In the genomic region with DNA sequence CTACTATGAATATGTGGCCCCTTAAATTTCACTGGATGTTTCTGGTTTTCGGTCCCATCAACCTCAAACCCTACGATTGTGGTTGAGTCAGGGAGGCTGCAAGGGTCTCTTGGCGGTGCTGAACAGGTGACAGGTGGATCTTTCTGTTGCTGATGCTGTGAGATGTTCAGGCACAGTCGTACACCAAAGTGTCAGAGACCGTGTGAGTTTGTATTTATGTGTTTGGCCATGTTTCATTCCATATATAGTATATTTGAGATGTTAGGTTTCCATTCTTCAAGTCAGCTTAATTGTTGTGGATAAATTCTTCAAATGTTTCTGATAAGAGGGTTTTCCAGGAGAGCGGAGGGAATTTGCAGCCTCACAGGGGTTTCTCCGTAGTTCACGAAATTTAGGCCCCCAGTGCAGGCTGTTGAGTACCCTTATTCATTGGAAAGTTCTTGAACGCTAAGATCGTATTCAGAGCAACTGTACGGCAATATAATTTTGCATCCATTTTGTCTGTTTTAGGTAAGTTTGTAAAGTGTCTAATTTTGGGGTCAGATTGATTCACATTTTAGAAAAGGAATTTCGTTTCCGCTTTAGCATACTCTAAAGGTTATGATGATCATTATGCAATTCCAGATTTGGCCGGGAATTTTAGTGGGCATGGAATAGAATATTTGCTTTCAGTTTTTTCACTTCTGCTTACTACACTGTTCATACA, we compare ENCODE assay signal across 8 cellular contexts. TPM values are rescaled to one million over a fixed set of nuclear protein-coding genes. Genes with fewer than 3 reads are reported as not detected.
A peak's percentile ranks its signal among the peaks of the same experiment; 100 is the strongest.
DNase-seq lines count a peak whose midpoint lies in the region; ATAC-seq, FAIRE-seq and TF ChIP-seq lines count a peak whose summit lies in the region.

No MANE protein-coding gene starts in this region.

- peaks cover 3% of the 10 kb centered on the region for H3K36me3 Mint-ChIP-seq in T-cell

- DNase-seq in stimulated activated CD4-positive, alpha-beta T cell treated with anti-CD3 and anti-CD28 coated beads, Interleukin-4, amount 100 ng/mL, for 24 hours: peak; percentile 24
- DNase-seq in stimulated activated CD4-positive, alpha-beta T cell treated with anti-CD3 and anti-CD28 coated beads, Interleukin-2, amount 100 ng/mL, for 48 hours: no peak
- DNase-seq in T-cell (peak in 31 of 34 experiments; percentile 9 to 57 (median 27)), H54 (ENCODE audit: insufficient read length, low spot score) (no peak), DMS153 treated with DMSO at 0.1 percent for 48 hours (lab: John Stamatoyannopoulos, UW; ENCODE audit: unreplicated experiment) (no peak)

- TF ChIP-seq POLR2A in H54 (IDR thresholded peaks at IDR 0.05; ENCODE audit: low read depth, low read length): no peak

- no peak for FAIRE-seq in H54 (lab: Jason Lieb, UNC)

- H3K4me1 Mint-ChIP-seq in T-cell: peaks cover 39 to 61% (median 55%) of the 10 kb centered on the region in 3 donors

- peak overlapping the region; percentile 83 to 93 for H3K27ac Mint-ChIP-seq in T-cell

- no peaks in the 10 kb centered on the region for H3K27me3 Mint-ChIP-seq in T-cell

- H3K36me3 ChIP-seq in esophagus (ENCODE audit: control insufficient read depth in 2 of 2, insufficient read depth in 2 of 2, low read length in 1 of 2) (no peaks in the 10 kb centered on the region), neutrophil (no peaks in the 10 kb centered on the region)

- H3K4me3 Mint-ChIP-seq in T-cell: peak overlapping the region; percentile 86 to 93 (median 91)

- TF ChIP-seq CTCF in neutrophil (IDR thresholded peaks at IDR 0.05): no peak

- no peaks in the 10 kb centered on the region for H3K9me3 ChIP-seq in esophagus (ENCODE audit: control insufficient read depth in 2 of 2, insufficient read depth in 1 of 2, low read depth in 1 of 2, low read length in 1 of 2)
- H3K9me3 ChIP-seq in neutrophil: no peaks in the 10 kb centered on the region

- CTCF ChIA-PET in T-cell (lab: Charles Lee): no interaction called here

- POLR2A ChIA-PET in T-cell (lab: Charles Lee): interaction anchor here (0.5 to 0.7 kb wide), 4 partner anchors 32 to 69 kb away, joined by 3 to 4 read pairs (median 4); no protein-coding TSS in a partner anchor

- WGBS in esophagus, 2 donors: 4% methylated on average over 14 of the region's 14 CpGs

- H3K27ac ChIP-seq in esophagus (ENCODE audit: low read depth in 2 of 2, low read length in 1 of 2) (peak overlapping the region; percentile 77 to 96), neutrophil (peak overlapping the region; percentile 98)

- H3K4me1 ChIP-seq in esophagus (ENCODE audit: control insufficient read depth in 2 of 2, insufficient read depth in 2 of 2, low read length in 1 of 2): no peaks in the 10 kb centered on the region
- H3K4me1 ChIP-seq in neutrophil (ENCODE audit: control insufficient read depth in 1 of 2, insufficient read depth in 1 of 2, low read depth in 1 of 2, low read length in 1 of 2): peaks cover 37 to 47% of the 10 kb centered on the region in 2 experiments

- H3K27me3 ChIP-seq in esophagus (ENCODE audit: control insufficient read depth in 1 of 2, insufficient read depth in 2 of 2, low read length in 2 of 2) (no peaks in the 10 kb centered on the region), neutrophil (no peaks in the 10 kb centered on the region)

- peak overlapping the region; percentile 81 to 100 for H3K4me3 ChIP-seq in esophagus (ENCODE audit: low read depth in 1 of 2, low read length in 2 of 2)
- peak overlapping the region; percentile 90 to 91 for H3K4me3 ChIP-seq in neutrophil (ENCODE audit: low read depth in 1 of 2, low read length in 1 of 2)

- peak; percentile 14 for ATAC-seq in HG03066 (IDR thresholded peaks at IDR 0.05; ENCODE audit: low read depth, unreplicated experiment)
- peak; percentile 5 to 24 (median 8) for ATAC-seq in T-cell (replicated peaks in 1 of 4)

- no peaks in the 10 kb centered on the region for H3K9me3 Mint-ChIP-seq in T-cell

RNA-seq across cellular contexts. Expression of a gene that starts 1.2 kb away (rescaled TPM):
- 100 to 1,000 TPM; 128 to 160 (median 146) TPM for total RNA-seq in T-cell
- polyA plus RNA-seq in esophagus: 10 to 100 TPM; 18.5 to 18.6 TPM

Comparison
In these comparisons a context has a peak if more than half of its experiments do, and no peak if none do; other contexts are left out.
1. DNase-seq: peak in stimulated activated CD4-positive, alpha-beta T cell treated with anti-CD3 and anti-CD28 coated beads, Interleukin-4, amount 100 ng/mL, for 24 hours (single experiment) and T-cell (31 of 34); none in stimulated activated CD4-positive, alpha-beta T cell treated with anti-CD3 and anti-CD28 coated beads, Interleukin-2, amount 100 ng/mL, for 48 hours (0 of 2), H54 (single experiment) and DMS153 treated with DMSO at 0.1 percent for 48 hours (single experiment).